Comparison of ENCODE assay signal across 9 cellular contexts in the genomic region with DNA sequence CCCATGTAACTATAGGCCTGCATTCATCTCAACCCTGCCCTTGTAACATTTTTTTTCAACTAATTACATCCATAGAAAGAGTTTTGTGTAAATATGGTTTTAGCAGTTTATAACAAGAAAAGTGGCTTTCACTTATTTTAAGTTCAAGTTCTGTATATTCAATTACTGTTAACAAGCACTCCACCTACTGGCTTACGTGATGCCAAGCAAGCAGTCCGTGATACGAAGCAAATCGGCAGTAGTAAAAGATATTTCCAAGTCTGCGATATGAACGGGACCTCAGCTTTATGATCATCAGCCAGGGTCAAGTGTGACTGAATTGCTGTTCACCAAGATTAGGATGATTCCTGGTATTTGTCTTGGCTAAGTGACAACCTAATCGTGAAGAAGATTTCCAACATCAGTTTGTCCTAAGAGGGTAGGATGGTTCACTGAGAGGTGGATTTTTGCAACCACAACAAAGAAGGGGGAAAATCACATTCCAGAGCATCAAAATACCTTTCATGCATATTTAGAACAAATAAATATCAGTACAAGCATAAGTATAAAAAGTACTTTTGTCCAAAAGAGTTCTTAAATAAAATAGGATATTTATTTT.
DNase-seq lines count a peak whose midpoint lies in the region; ATAC-seq and TF ChIP-seq lines count a peak whose summit lies in the region.
"Had no signal": no experiment of that assay in that cellular context is flagged by ENCODE, and none has a peak within 500 bp of the region (broad histone marks: within the 10 kb centered on the region; RNA-seq: fewer than 3 reads in every experiment).

No MANE protein-coding gene starts in this region.

- no peak overlapping the region for H3K9ac ChIP-seq in mesendoderm (ENCODE audit: low read length)

- H3K36me3 ChIP-seq in mesendoderm (ENCODE audit: control insufficient read depth, insufficient read depth, low read length): no peaks in the 10 kb centered on the region
- no peaks in the 10 kb centered on the region for H3K36me3 ChIP-seq in tibial artery

- CTCF ChIA-PET in WTC11 (lab: Charles Lee): interaction anchor here (1.0 kb wide), 1 partner anchor 421 kb away, joined by 4 read pairs; no protein-coding TSS in a partner anchor
- CTCF ChIA-PET in activated naive CD4-positive, alpha-beta T cell treated with anti-CD3 and anti-CD28 coated beads for 36 hours (lab: Charles Lee): no interaction called here

- H3K27ac ChIP-seq in mesendoderm (ENCODE audit: low read depth, low read length) (no peak overlapping the region), tibial artery (no peak overlapping the region)

- no peaks in the 10 kb centered on the region for H3K9me3 ChIP-seq in tibial artery

- no peak overlapping the region for H2BK15ac ChIP-seq in mesendoderm (replicated peaks; ENCODE audit: low read depth)

- no peaks in the 10 kb centered on the region for H3K36me3 Mint-ChIP-seq in WTC11
- H3K36me3 Mint-ChIP-seq in activated naive CD4-positive, alpha-beta T cell treated with anti-CD3 and anti-CD28 coated beads for 36 hours (ENCODE audit: low read depth): no peaks in the 10 kb centered on the region
- H3K36me3 Mint-ChIP-seq: memory B cell had no signal

- no peak overlapping the region for H3K4ac ChIP-seq in mesendoderm (ENCODE audit: low read depth, low read length)

- no CpG with 5 or more reads among the region's 7 CpGs for WGBS in mesendoderm (ENCODE audit: extremely low coverage, insufficient coverage, low lambda C conversion rate)

- in situ Hi-C loops in G401 (cut with HindIII; ENCODE audit: low sequenced_read_pairs): no loop called here

- H2AK5ac ChIP-seq in mesendoderm (ENCODE audit: low read length): no peak overlapping the region

- H3K27me3 ChIP-seq in mesendoderm (ENCODE audit: insufficient read depth, low read length, poor library complexity) (no peaks in the 10 kb centered on the region), tibial artery (no peaks in the 10 kb centered on the region)

- TF ChIP-seq CTCF in WTC11 (IDR thresholded peaks at IDR 0.05) (0 out of 2 replicates have a peak, but pooled peaks have one; percentile 13), tibial artery (IDR thresholded peaks at IDR 0.05) (no peak)

- no peaks in the 10 kb centered on the region for H3K4me1 Mint-ChIP-seq in WTC11
- no peaks in the 10 kb centered on the region for H3K4me1 Mint-ChIP-seq in activated naive CD4-positive, alpha-beta T cell treated with anti-CD3 and anti-CD28 coated beads for 36 hours (ENCODE audit: low read depth)
- H3K4me1 Mint-ChIP-seq: memory B cell had no signal

- no peak overlapping the region for H4K8ac ChIP-seq in mesendoderm (ENCODE audit: low read depth, low read length)

- 0 out of 2 replicates have a peak, but pooled peaks cover 3% of the 10 kb centered on the region for H3K27me3 Mint-ChIP-seq in WTC11 (ENCODE audit: low read depth)
- no peaks in the 10 kb centered on the region for H3K27me3 Mint-ChIP-seq in activated naive CD4-positive, alpha-beta T cell treated with anti-CD3 and anti-CD28 coated beads for 36 hours (ENCODE audit: low read depth)
- H3K27me3 Mint-ChIP-seq: memory B cell had no signal

- ATAC-seq in WTC11: no peak
- no peak for ATAC-seq in GM19467 (IDR thresholded peaks at IDR 0.05; ENCODE audit: unreplicated experiment)

- POLR2A ChIA-PET in WTC11 (lab: Charles Lee): no interaction called here

- H3K79me1 ChIP-seq in mesendoderm (ENCODE audit: low read length): no peaks in the 10 kb centered on the region

- no peak overlapping the region for H4K5ac ChIP-seq in mesendoderm (ENCODE audit: low read length)

- H2BK5ac ChIP-seq in mesendoderm (ENCODE audit: low read length): no peak overlapping the region

- no peak overlapping the region for H3K27ac Mint-ChIP-seq in WTC11
- H3K27ac Mint-ChIP-seq in activated naive CD4-positive, alpha-beta T cell treated with anti-CD3 and anti-CD28 coated beads for 36 hours: no peak overlapping the region
- H3K27ac Mint-ChIP-seq: memory B cell had no signal

- H3K56ac ChIP-seq in mesendoderm (ENCODE audit: low read length): no peak overlapping the region

- peak; percentile 2 for DNase-seq in G401 (ENCODE audit: low spot score)
- DNase-seq in NCI-H1092 (lab: John Stamatoyannopoulos, UW): peak; percentile 14
- DNase-seq in WTC11 (ENCODE audit: low spot score): peak; percentile 10
- peak; percentile 36 for DNase-seq in mesendoderm
- no peak for DNase-seq in tibial artery
- no peak for DNase-seq in activated naive CD4-positive, alpha-beta T cell treated with anti-CD3 and anti-CD28 coated beads for 36 hours
- DNase-seq in stimulated activated CD4-positive, alpha-beta T cell treated with anti-CD3 and anti-CD28 coated beads, Interleukin-4, amount 100 ng/mL, for 24 hours: no peak

- H3K79me2 ChIP-seq in mesendoderm (ENCODE audit: control insufficient read depth, insufficient read depth, low read length): no peaks in the 10 kb centered on the region

- H3K9me3 Mint-ChIP-seq in WTC11: no peaks in the 10 kb centered on the region
- H3K9me3 Mint-ChIP-seq in activated naive CD4-positive, alpha-beta T cell treated with anti-CD3 and anti-CD28 coated beads for 36 hours: peaks cover 2% of the 10 kb centered on the region

- H3K4me3 Mint-ChIP-seq in WTC11: no peak overlapping the region
- no peak overlapping the region for H3K4me3 Mint-ChIP-seq in activated naive CD4-positive, alpha-beta T cell treated with anti-CD3 and anti-CD28 coated beads for 36 hours
- H3K4me3 Mint-ChIP-seq: memory B cell had no signal

- no peak overlapping the region for H3K4me2 ChIP-seq in mesendoderm (ENCODE audit: low read length)

- H3K23ac ChIP-seq in mesendoderm (ENCODE audit: low read length): no peak overlapping the region

- H3K4me1 ChIP-seq in mesendoderm (ENCODE audit: control insufficient read depth, low read depth, low read length) (no peaks in the 10 kb centered on the region), tibial artery (no peaks in the 10 kb centered on the region)

- no peak overlapping the region for H3K18ac ChIP-seq in mesendoderm (ENCODE audit: low read length)

- intact Hi-C loops in tibial artery (cut with DNase I; ENCODE audit: low total_unique reads): no loop called here
- intact Hi-C loops in activated naive CD4-positive, alpha-beta T cell treated with anti-CD3 and anti-CD28 coated beads for 36 hours (cut with micrococcal nuclease): loop anchor here (2.0 kb wide), 1 partner anchor 468 kb away; no protein-coding TSS in a partner anchor

- no peak overlapping the region for H3K4me3 ChIP-seq in mesendoderm (ENCODE audit: low read length)
- no peak overlapping the region for H3K4me3 ChIP-seq in tibial artery

- H2BK120ac ChIP-seq in mesendoderm (ENCODE audit: low read depth, low read length): no peak overlapping the region

TF ChIP-seq in WTC11, 78 proteins besides CTCF, POLR2A, EP300 and RAD21:
- TF ChIP-seq ZNF671 (CRISPR knock-in tag; IDR thresholded peaks at IDR 0.05) (no peak), PRRX2 (CRISPR knock-in tag; IDR thresholded peaks at IDR 0.05) (no peak), ESRRA (CRISPR knock-in tag; IDR thresholded peaks at IDR 0.05; ENCODE audit: borderline replicate concordance) (no peak), ZNF219 (CRISPR knock-in tag; IDR thresholded peaks at IDR 0.05; ENCODE audit: borderline replicate concordance) (no peak), RELA (CRISPR knock-in tag; IDR thresholded peaks at IDR 0.05; ENCODE audit: borderline replicate concordance) (no peak), NR1H2 (CRISPR knock-in tag; IDR thresholded peaks at IDR 0.05) (no peak), MYBL2 (CRISPR knock-in tag; IDR thresholded peaks at IDR 0.05) (no peak), EMX1 (CRISPR knock-in tag; IDR thresholded peaks at IDR 0.05) (no peak), ZNF121 (CRISPR knock-in tag; IDR thresholded peaks at IDR 0.05) (no peak)
- TF ChIP-seq, protein P1, sequence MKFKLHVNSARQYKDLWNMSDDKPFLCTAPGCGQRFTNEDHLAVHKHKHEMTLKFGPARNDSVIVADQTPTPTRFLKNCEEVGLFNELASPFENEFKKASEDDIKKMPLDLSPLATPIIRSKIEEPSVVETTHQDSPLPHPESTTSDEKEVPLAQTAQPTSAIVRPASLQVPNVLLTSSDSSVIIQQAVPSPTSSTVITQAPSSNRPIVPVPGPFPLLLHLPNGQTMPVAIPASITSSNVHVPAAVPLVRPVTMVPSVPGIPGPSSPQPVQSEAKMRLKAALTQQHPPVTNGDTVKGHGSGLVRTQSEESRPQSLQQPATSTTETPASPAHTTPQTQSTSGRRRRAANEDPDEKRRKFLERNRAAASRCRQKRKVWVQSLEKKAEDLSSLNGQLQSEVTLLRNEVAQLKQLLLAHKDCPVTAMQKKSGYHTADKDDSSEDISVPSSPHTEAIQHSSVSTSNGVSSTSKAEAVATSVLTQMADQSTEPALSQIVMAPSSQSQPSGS (CRISPR knock-in tag; IDR thresholded peaks at IDR 0.05; ENCODE audit: borderline replicate concordance, low read depth): no peak
- TF ChIP-seq, protein P2, sequence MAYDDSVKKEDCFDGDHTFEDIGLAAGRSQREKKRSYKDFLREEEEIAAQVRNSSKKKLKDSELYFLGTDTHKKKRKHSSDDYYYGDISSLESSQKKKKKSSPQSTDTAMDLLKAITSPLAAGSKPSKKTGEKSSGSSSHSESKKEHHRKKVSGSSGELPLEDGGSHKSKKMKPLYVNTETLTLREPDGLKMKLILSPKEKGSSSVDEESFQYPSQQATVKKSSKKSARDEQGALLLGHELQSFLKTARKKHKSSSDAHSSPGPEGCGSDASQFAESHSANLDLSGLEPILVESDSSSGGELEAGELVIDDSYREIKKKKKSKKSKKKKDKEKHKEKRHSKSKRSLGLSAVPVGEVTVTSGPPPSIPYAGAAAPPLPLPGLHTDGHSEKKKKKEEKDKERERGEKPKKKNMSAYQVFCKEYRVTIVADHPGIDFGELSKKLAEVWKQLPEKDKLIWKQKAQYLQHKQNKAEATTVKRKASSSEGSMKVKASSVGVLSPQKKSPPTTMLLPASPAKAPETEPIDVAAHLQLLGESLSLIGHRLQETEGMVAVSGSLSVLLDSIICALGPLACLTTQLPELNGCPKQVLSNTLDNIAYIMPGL (CRISPR knock-in tag; IDR thresholded peaks at IDR 0.05): no peak

Comparison
In these comparisons a context has a peak if more than half of its experiments do, and no peak if none do; other contexts are left out.
1. DNase-seq: peak in G401 (single experiment), NCI-H1092 (single experiment), WTC11 (single experiment) and mesendoderm (single experiment); none in tibial artery (0 of 2), activated naive CD4-positive, alpha-beta T cell treated with anti-CD3 and anti-CD28 coated beads for 36 hours (single experiment) and stimulated activated CD4-positive, alpha-beta T cell treated with anti-CD3 and anti-CD28 coated beads, Interleukin-4, amount 100 ng/mL, for 24 hours (single experiment).